Comparison of ENCODE assay signal across 16 cellular contexts in genomic region chr5:107538331-107539162, GRCh38.
DNase-seq lines count a peak whose midpoint lies in the region; FAIRE-seq and TF ChIP-seq lines count a peak whose summit lies in the region.
"Had no signal": no experiment of that assay in that cellular context is flagged by ENCODE, and none has a peak within 500 bp of the region (broad histone marks: within the 10 kb centered on the region; RNA-seq: fewer than 3 reads in every experiment).

No MANE protein-coding gene starts in this region.

- H4K8ac ChIP-seq in trophoblast cell (ENCODE audit: low read depth, low read length): no peak overlapping the region

- no peak for TF ChIP-seq POLR2A in H54 (IDR thresholded peaks at IDR 0.05; ENCODE audit: low read depth, low read length)

- peaks cover 2% of the 10 kb centered on the region for H3K79me1 ChIP-seq in trophoblast cell (ENCODE audit: low read length)

- TF ChIP-seq CTCF in cardiac fibroblast (IDR thresholded peaks at IDR 0.05; ENCODE audit: low read depth, low read length): no peak
- TF ChIP-seq CTCF in D721Med (IDR thresholded peaks at IDR 0.05; ENCODE audit: insufficient read depth, missing control alignments): no peak

- FAIRE-seq in H54 (lab: Jason Lieb, UNC) (peak; percentile 58), D721Med (lab: Jason Lieb, UNC) (no peak)
- FAIRE-seq: bronchial epithelial cell, GM12892 had no signal

- H2BK12ac ChIP-seq in trophoblast cell (ENCODE audit: low read length): no peak overlapping the region

- H2BK5ac ChIP-seq in trophoblast cell (ENCODE audit: low read depth, low read length, poor library complexity): no peak overlapping the region

- no peak overlapping the region for H4K91ac ChIP-seq in trophoblast cell (ENCODE audit: low read depth, low read length)

- no peak overlapping the region for H3K4ac ChIP-seq in trophoblast cell (ENCODE audit: low read depth, low read length)

- no peak overlapping the region for H3K18ac ChIP-seq in trophoblast cell (ENCODE audit: low read length)

- no peak overlapping the region for H3K9ac ChIP-seq in trophoblast cell (ENCODE audit: low read length)

- no peaks in the 10 kb centered on the region for H3K9me3 ChIP-seq in trophoblast cell (ENCODE audit: insufficient read depth, low read depth, low read length)

- no peak overlapping the region for H2AFZ ChIP-seq in trophoblast cell (ENCODE audit: insufficient read depth, low read length, poor library complexity)

- H3K27me3 ChIP-seq in trophoblast cell (ENCODE audit: insufficient read depth, low read length): no peaks in the 10 kb centered on the region

- H3K4me3 ChIP-seq in cardiac fibroblast (replicated peaks in 1 of 2; ENCODE audit: low read depth in 2 of 2, low read length in 2 of 2) (no peak overlapping the region), trophoblast cell (ENCODE audit: low read depth, low read length) (no peak overlapping the region)

- no peak overlapping the region for H3K14ac ChIP-seq in trophoblast cell (ENCODE audit: low read length)

- no CpG with 5 or more reads among the region's 5 CpGs for WGBS in trophoblast cell (ENCODE audit: extremely low coverage, insufficient coverage, insufficient read length)

- DNase-seq in H54 (ENCODE audit: insufficient read length, low spot score) (no peak), NCI-H748 (lab: John Stamatoyannopoulos, UW; ENCODE audit: unreplicated experiment) (peak; percentile 91), cardiac fibroblast (ENCODE audit: low read depth in 2 of 2) (peak; percentile 29 to 55), trophoblast cell (peak; percentile 46 to 77), GDM1 (lab: John Stamatoyannopoulos, UW) (no peak), D721Med (ENCODE audit: insufficient read length, low spot score) (no peak)
- DNase-seq in stimulated activated CD4-positive, alpha-beta T cell treated with anti-CD3 and anti-CD28 coated beads, Interleukin-4, amount 100 ng/mL, for 1 hour: no peak
- DNase-seq: activated CD4-positive, alpha-beta T cell treated with anti-CD3 and anti-CD28 coated beads, Interleukin-2, amount 50 U/mL, for 1 hour; activated T-cell treated with anti-CD3 and anti-CD28 coated beads, Interleukin-2, amount 50 U/mL, for 1 hour; foreskin fibroblast; HFFc6; NCI-H187 treated with DMSO at 0.1 percent for 48 hours; NK-92 treated with Interleukin-12 subunit alpha and Interleukin-12 subunit beta, amount 100 ng/mL, for 24 hours; nucleus accumbens had no signal

- H3K27ac ChIP-seq in trophoblast cell (ENCODE audit: low read depth, low read length): no peak overlapping the region

- H3K4me1 ChIP-seq in trophoblast cell (ENCODE audit: control insufficient read depth in 1 of 2, insufficient read depth in 2 of 2, low read length in 2 of 2): peaks cover 0 to 7% of the 10 kb centered on the region in 2 experiments

- H2AK5ac ChIP-seq in trophoblast cell (ENCODE audit: low read length): no peak overlapping the region

- no peak overlapping the region for H3K4me2 ChIP-seq in trophoblast cell (ENCODE audit: low read length)

- no peak overlapping the region for H2BK120ac ChIP-seq in trophoblast cell (ENCODE audit: insufficient read depth, low read length, poor library complexity)

- no peak overlapping the region for H3K23ac ChIP-seq in trophoblast cell (ENCODE audit: low read length)

- no peaks in the 10 kb centered on the region for H3K36me3 ChIP-seq in trophoblast cell (ENCODE audit: control insufficient read depth in 1 of 2, insufficient read depth in 2 of 2, low read length in 2 of 2)

- H3K79me2 ChIP-seq in trophoblast cell (ENCODE audit: control insufficient read depth, insufficient read depth, low read length, poor library complexity): no peaks in the 10 kb centered on the region

- H4K12ac ChIP-seq in trophoblast cell (ENCODE audit: low read depth, low read length): no peak overlapping the region

Comparison
In these comparisons a context has a peak if more than half of its experiments do, and no peak if none do; other contexts are left out.
1. DNase-seq: peak in NCI-H748 (single experiment), cardiac fibroblast (2 of 2) and trophoblast cell (2 of 2); none in H54 (single experiment), stimulated activated CD4-positive, alpha-beta T cell treated with anti-CD3 and anti-CD28 coated beads, Interleukin-4, amount 100 ng/mL, for 1 hour (single experiment), GDM1 (single experiment) and D721Med (single experiment).